27 cellular contexts compared by ENCODE assay signal in the genomic region with DNA sequence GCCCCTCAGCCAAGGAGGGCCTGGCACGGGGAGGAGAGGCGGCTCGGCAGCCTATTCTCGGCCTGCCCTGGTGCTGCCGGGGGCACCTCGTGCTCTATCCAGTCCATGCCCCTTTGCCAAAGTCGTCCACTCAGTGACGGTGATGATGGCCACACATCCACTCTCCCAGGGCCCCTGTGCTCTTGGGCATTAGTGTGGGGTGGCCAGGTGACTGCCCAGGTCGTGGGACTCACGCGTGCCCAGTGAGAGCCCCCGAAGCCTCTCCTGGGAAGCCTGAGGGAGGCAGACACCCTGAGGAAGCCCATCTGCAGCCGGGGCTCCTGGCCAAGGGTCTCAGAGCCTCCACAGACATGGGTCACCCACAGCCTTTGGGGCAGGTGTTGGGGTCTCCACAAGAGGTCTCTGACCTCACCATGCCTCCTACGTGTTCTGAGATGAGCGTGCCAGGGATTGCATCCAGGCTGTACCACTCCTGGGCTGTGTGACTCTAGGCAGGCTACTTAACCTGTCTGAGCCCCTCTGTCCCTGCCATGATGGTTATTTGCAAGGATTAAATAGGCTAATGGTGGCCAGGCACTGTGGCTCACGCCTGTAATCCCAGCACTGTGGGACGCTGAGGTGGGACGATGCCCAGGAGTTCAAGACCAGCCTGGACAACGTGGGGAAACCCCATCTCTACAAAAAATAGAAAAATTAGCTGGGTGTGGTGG. TPM values are rescaled to one million over a fixed set of nuclear protein-coding genes. Genes with fewer than 3 reads are reported as not detected.
A peak's percentile ranks its signal among the peaks of the same experiment; 100 is the strongest.
DNase-seq lines count a peak whose midpoint lies in the region; ATAC-seq and TF ChIP-seq lines count a peak whose summit lies in the region.
"Had no signal": no experiment of that assay in that cellular context is flagged by ENCODE, and none has a peak within 500 bp of the region (broad histone marks: within the 10 kb centered on the region; RNA-seq: fewer than 3 reads in every experiment).

No MANE protein-coding gene starts in this region.

- peak overlapping the region; percentile 81 for H3K27ac ChIP-seq in RWPE2 (ENCODE audit: poor library complexity, severe bottlenecking)
- H3K27ac ChIP-seq in esophagus muscularis mucosa (replicated peaks in 1 of 4) = peak overlapping the region; percentile 82 to 95 (median 93)
- H3K27ac ChIP-seq in lower lobe of right lung = no peak overlapping the region
- H3K27ac ChIP-seq in upper lobe of right lung = no peak overlapping the region
- H3K27ac ChIP-seq: breast epithelium, neutrophil had no signal

- 89% methylated on average over 12 of the region's 19 CpGs for WGBS in esophagus muscularis mucosa

- H3K4me1 ChIP-seq in RWPE2 (ENCODE audit: insufficient read depth, poor library complexity, severe bottlenecking) (peaks cover 31% of the 10 kb centered on the region), esophagus muscularis mucosa (peaks cover 67 to 100% (median 93%) of the 10 kb centered on the region in 4 donors), lower lobe of right lung (no peaks in the 10 kb centered on the region), upper lobe of right lung (no peaks in the 10 kb centered on the region)
- H3K4me1 ChIP-seq: breast epithelium, HAP-1 had no signal

- no peak overlapping the region for H3K4me3 ChIP-seq in RWPE2 (ENCODE audit: severe bottlenecking)
- H3K4me3 ChIP-seq in esophagus muscularis mucosa = no peak overlapping the region
- H3K4me3 ChIP-seq in lower lobe of right lung = no peak overlapping the region
- no peak overlapping the region for H3K4me3 ChIP-seq in upper lobe of right lung
- H3K4me3 ChIP-seq: breast epithelium, coronary artery, esophagus squamous epithelium, HAP-1, prostate gland, skin epidermis had no signal

- H3K36me3 ChIP-seq in RWPE2 (ENCODE audit: low read depth) (no peaks in the 10 kb centered on the region), esophagus muscularis mucosa (peaks cover 0 to 2% (median 0%) of the 10 kb centered on the region in 4 donors), lower lobe of right lung (no peaks in the 10 kb centered on the region), upper lobe of right lung (no peaks in the 10 kb centered on the region)
- H3K36me3 ChIP-seq: breast epithelium, esophagus squamous epithelium, HAP-1, neutrophil, prostate gland had no signal

- DNase-seq in RWPE2 (ENCODE audit: low spot score) = no peak
- DNase-seq in esophagus muscularis mucosa (ENCODE audit: extremely low spot score) = no peak
- DNase-seq in lower lobe of right lung = peak; percentile 23
- peak; percentile 51 for DNase-seq in upper lobe of right lung
- no peak for DNase-seq in mucosa of gallbladder (ENCODE audit: low spot score)
- DNase-seq in DMS153 (lab: John Stamatoyannopoulos, UW) = no peak
- DNase-seq: activated naive CD4-positive, alpha-beta T cell treated with Interleukin-2 at 50 U/mL for 16 hours; CD4-positive, alpha-beta memory T cell; DMS 273 treated with DMSO at 0.1 percent for 48 hours; endodermal cell; esophagus squamous epithelium; NCI-H1092 treated with DMSO at 0.1 percent for 48 hours; NCI-H1930; NCI-H345; NCI-H748 treated with DMSO at 0.1 percent for 48 hours; SHP77; stimulated activated CD4-positive, alpha-beta T cell treated with anti-CD3 and anti-CD28 coated beads, Interleukin-1b, Interleukin-23, amount 100 ng/mL, for 48 hours; substantia nigra; T-helper 9 cell had no signal

- H3K9me3 ChIP-seq in RWPE2 (ENCODE audit: severe bottlenecking) (no peaks in the 10 kb centered on the region), esophagus muscularis mucosa (no peaks in the 10 kb centered on the region), lower lobe of right lung (no peaks in the 10 kb centered on the region), upper lobe of right lung (no peaks in the 10 kb centered on the region)
- H3K9me3 ChIP-seq: breast epithelium, esophagus squamous epithelium, HAP-1, neutrophil, prostate gland had no signal

- H3K27me3 ChIP-seq in RWPE2 (ENCODE audit: insufficient read depth, poor library complexity, severe bottlenecking) = no peaks in the 10 kb centered on the region
- no peaks in the 10 kb centered on the region for H3K27me3 ChIP-seq in esophagus muscularis mucosa
- H3K27me3 ChIP-seq in lower lobe of right lung (ENCODE audit: low read depth) = no peaks in the 10 kb centered on the region
- no peaks in the 10 kb centered on the region for H3K27me3 ChIP-seq in upper lobe of right lung
- H3K27me3 ChIP-seq: breast epithelium had no signal

- ATAC-seq in RWPE2 (ENCODE audit: low read depth) (no peak), lower lobe of right lung (no peak), upper lobe of right lung (no peak), HG02981 (IDR thresholded peaks at IDR 0.05; ENCODE audit: unreplicated experiment) (no peak)

- no peak for TF ChIP-seq CTCF in RWPE2 (IDR thresholded peaks at IDR 0.05; ENCODE audit: poor library complexity, severe bottlenecking)
- TF ChIP-seq CTCF in esophagus muscularis mucosa (IDR thresholded peaks at IDR 0.05) = no peak
- no peak for TF ChIP-seq CTCF in lower lobe of right lung (IDR thresholded peaks at IDR 0.05)
- no peak for TF ChIP-seq CTCF in upper lobe of right lung (IDR thresholded peaks at IDR 0.05)

- intact Hi-C loops in esophagus muscularis mucosa (cut with DNase I) = no loop called here
- intact Hi-C loops in lower lobe of right lung (cut with DNase I) = no loop called here
- intact Hi-C loops in upper lobe of right lung (cut with DNase I) = no loop called here

- no peak for TF ChIP-seq POLR2A in esophagus muscularis mucosa (IDR thresholded peaks at IDR 0.05; ENCODE audit: low read depth)

- TF ChIP-seq EP300 in esophagus muscularis mucosa (IDR thresholded peaks at IDR 0.05) = no peak

RNA-seq across cellular contexts. Expression of a gene that starts 12.9 kb away (rescaled TPM):
- total RNA-seq in esophagus muscularis mucosa (100 to 1,000 TPM; 172 to 287 (median 231) TPM), lower lobe of right lung (5.1 TPM), upper lobe of right lung (11.1 TPM), mucosa of gallbladder (215 TPM)
- total RNA-seq: CD4-positive, alpha-beta memory T cell; lung microvascular endothelial cell had no signal

Comparison
In these comparisons a context has a peak if more than half of its experiments do, and no peak if none do; other contexts are left out.
1. DNase-seq: peak in lower lobe of right lung (single experiment) and upper lobe of right lung (single experiment); none in RWPE2 (single experiment), esophagus muscularis mucosa (single experiment), mucosa of gallbladder (single experiment) and DMS153 (single experiment).
2. H3K27ac ChIP-seq: peak in RWPE2 (single experiment) and esophagus muscularis mucosa (4 of 4); none in lower lobe of right lung (single experiment) and upper lobe of right lung (single experiment).
3. RNA of a gene that starts 12.9 kb away (total RNA-seq): 172 to 287 TPM in esophagus muscularis mucosa and 215 TPM in mucosa of gallbladder (single experiment); 11.1 TPM in upper lobe of right lung (single experiment) and 5.1 TPM in lower lobe of right lung (single experiment); every median in the first group is over 10 times any median in the second.